22 cellular contexts compared by ENCODE assay signal in the genomic region with DNA sequence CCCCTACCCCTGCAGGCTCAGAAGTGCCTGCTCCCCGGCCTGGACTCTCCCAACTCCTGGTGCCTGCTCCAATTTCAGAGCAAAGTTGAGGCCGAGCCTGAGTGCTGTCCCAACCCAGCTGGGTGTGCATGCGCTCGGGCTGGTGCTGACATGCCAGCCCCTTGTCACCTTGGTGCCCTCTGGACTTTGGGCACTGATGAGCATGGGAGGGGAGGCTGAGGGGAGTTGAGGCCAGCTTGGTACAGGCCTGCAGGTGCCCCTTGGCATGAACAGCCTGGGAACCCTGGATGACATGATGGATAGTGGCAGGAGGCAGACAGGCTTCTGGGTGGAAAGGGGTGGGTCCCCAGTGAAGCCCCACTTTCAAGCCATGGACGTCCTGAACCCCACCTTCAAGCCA.
DNase-seq lines count a peak whose midpoint lies in the region; ATAC-seq and TF ChIP-seq lines count a peak whose summit lies in the region.
"Had no signal": no experiment of that assay in that cellular context is flagged by ENCODE, and none has a peak within 500 bp of the region (broad histone marks: within the 10 kb centered on the region; RNA-seq: fewer than 3 reads in every experiment).

No MANE protein-coding gene starts in this region.

- H3K27ac Mint-ChIP-seq in stimulated activated effector memory CD8-positive, alpha-beta T cell treated with anti-CD3 and anti-CD28 coated beads, Interleukin-12 subunit alpha, Interleukin-12 subunit beta, amount 100 ng/mL, for 72 hours: no peak overlapping the region
- H3K27ac Mint-ChIP-seq: CD14-positive monocyte; CD4-positive, alpha-beta T cell; CD8-positive, alpha-beta memory T cell; HFFc6 had no signal

- H2BK5ac ChIP-seq in neuronal stem cell (ENCODE audit: low read length): no peak overlapping the region

- H2AK5ac ChIP-seq in neuronal stem cell (ENCODE audit: low read depth, low read length): peak overlapping the region; percentile 68

- no peaks in the 10 kb centered on the region for H3K79me1 ChIP-seq in neuronal stem cell (ENCODE audit: low read depth, low read length)

- H3K36me3 ChIP-seq in right atrium auricular region (no peaks in the 10 kb centered on the region), neuronal stem cell (replicated peaks in 1 of 2; ENCODE audit: control insufficient read depth in 2 of 2, insufficient read depth in 2 of 2, low read length in 2 of 2) (no peaks in the 10 kb centered on the region), aorta (ENCODE audit: control insufficient read depth in 1 of 2, insufficient read depth in 2 of 2, low read length in 1 of 2) (no peaks in the 10 kb centered on the region)
- H3K36me3 ChIP-seq: BE2C; BLaER1 treated with 17β-estradiol and CSF1 and Interleukin-3, amounts not matched to agents 10 nM and 100 nM; HAP-1 had no signal

- H3K9me3 Mint-ChIP-seq in stimulated activated effector memory CD8-positive, alpha-beta T cell treated with anti-CD3 and anti-CD28 coated beads, Interleukin-12 subunit alpha, Interleukin-12 subunit beta, amount 100 ng/mL, for 72 hours: peaks cover 16% of the 10 kb centered on the region
- H3K9me3 Mint-ChIP-seq: HFFc6 had no signal

- H2BK12ac ChIP-seq in neuronal stem cell (ENCODE audit: low read length): peak overlapping the region; percentile 41

- H3K4me3 ChIP-seq in right atrium auricular region (no peak overlapping the region), neuronal stem cell (ENCODE audit: low read length in 2 of 2) (no peak overlapping the region), aorta (ENCODE audit: low read length in 2 of 2) (no peak overlapping the region)
- H3K4me3 ChIP-seq: BLaER1 treated with 17β-estradiol and CSF1 and Interleukin-3, amounts not matched to agents 10 nM and 100 nM; HAP-1 had no signal

- no peak overlapping the region for H3K4me3 Mint-ChIP-seq in stimulated activated effector memory CD8-positive, alpha-beta T cell treated with anti-CD3 and anti-CD28 coated beads, Interleukin-12 subunit alpha, Interleukin-12 subunit beta, amount 100 ng/mL, for 72 hours
- H3K4me3 Mint-ChIP-seq: CD14-positive monocyte; CD4-positive, alpha-beta T cell; CD8-positive, alpha-beta memory T cell; HFFc6 had no signal

- no peak overlapping the region for H2AFZ ChIP-seq in neuronal stem cell (ENCODE audit: low read length)

- no peak overlapping the region for H4K8ac ChIP-seq in neuronal stem cell (ENCODE audit: low read depth, low read length)

- no CpG with 5 or more reads among the region's 5 CpGs for WGBS in neuronal stem cell (ENCODE audit: extremely low coverage in 2 of 2, insufficient read length in 2 of 2, insufficient replicate concordance in 1 of 2), 2 donors
- WGBS in aorta, 2 donors: 61 to 65% methylated on average over 5 of the region's 5 CpGs

- no peak overlapping the region for H3K4ac ChIP-seq in neuronal stem cell (ENCODE audit: low read length)

- H3K27ac ChIP-seq in right atrium auricular region (no peak overlapping the region), neuronal stem cell (replicated peaks; ENCODE audit: low read length) (no peak overlapping the region), aorta (ENCODE audit: low read depth in 1 of 2, low read length in 2 of 2) (no peak overlapping the region)
- H3K27ac ChIP-seq: 22Rv1; BLaER1 treated with 17β-estradiol and CSF1 and Interleukin-3, amounts not matched to agents 10 nM and 100 nM had no signal

- intact Hi-C loops in Right ventricle myocardium superior (cut with DNase I): no loop called here
- intact Hi-C loops in aorta (cut with DNase I): no loop called here

- H3K18ac ChIP-seq in neuronal stem cell (ENCODE audit: low read length): peak overlapping the region; percentile 70

- no peak overlapping the region for H3K14ac ChIP-seq in neuronal stem cell (ENCODE audit: low read length)

- peak overlapping the region; percentile 95 for H2BK15ac ChIP-seq in neuronal stem cell (ENCODE audit: low read length)

- no peak for TF ChIP-seq CTCF in right atrium auricular region (IDR thresholded peaks at IDR 0.05)

- no peak overlapping the region for H3K9ac ChIP-seq in neuronal stem cell (ENCODE audit: low read depth, low read length, poor library complexity)
- H3K9ac ChIP-seq: BLaER1 treated with 17β-estradiol and CSF1 and Interleukin-3, amounts not matched to agents 10 nM and 100 nM had no signal

- H3K9me3 ChIP-seq in right atrium auricular region (no peaks in the 10 kb centered on the region), neuronal stem cell (replicated peaks in 1 of 2; ENCODE audit: control insufficient read depth in 2 of 2, insufficient read depth in 1 of 2, low read depth in 1 of 2, low read length in 2 of 2) (peaks cover 0 to 2% of the 10 kb centered on the region in 2 donors), aorta (ENCODE audit: control insufficient read depth, low read length) (no peaks in the 10 kb centered on the region)
- H3K9me3 ChIP-seq: BE2C; BLaER1 treated with 17β-estradiol and CSF1 and Interleukin-3, amounts not matched to agents 10 nM and 100 nM; HAP-1 had no signal

- no peak for ATAC-seq in Right ventricle myocardium superior (ENCODE audit: poor library complexity)
- ATAC-seq in stimulated activated effector memory CD8-positive, alpha-beta T cell treated with anti-CD3 and anti-CD28 coated beads, Interleukin-12 subunit alpha, Interleukin-12 subunit beta, amount 100 ng/mL, for 72 hours: peak; percentile 31
- ATAC-seq in aorta (ENCODE audit: low FRiP score): peak; percentile 22
- no peak for ATAC-seq in GM21619 (IDR thresholded peaks at IDR 0.05; ENCODE audit: unreplicated experiment)

- peak; percentile 13 for DNase-seq in Right ventricle myocardium superior
- DNase-seq in right atrium auricular region (ENCODE audit: low spot score): no peak
- no peak for DNase-seq in neuronal stem cell (ENCODE audit: low spot score)
- DNase-seq in stimulated activated effector memory CD8-positive, alpha-beta T cell treated with anti-CD3 and anti-CD28 coated beads, Interleukin-12 subunit alpha, Interleukin-12 subunit beta, amount 100 ng/mL, for 72 hours (ENCODE audit: low spot score in 2 of 2): no peak
- DNase-seq in aorta: no peak
- DNase-seq in T-helper 2 cell: no peak
- DNase-seq in KG1 (lab: John Stamatoyannopoulos, UW): no peak
- DNase-seq: AML-193; BE2C; CD4-positive, alpha-beta T cell; CD8-positive, alpha-beta memory T cell; DMS 273 treated with DMSO at 0.1 percent for 48 hours; DMS79; EL; GF-D8; GOT3; HFFc6 had no signal

- no peaks in the 10 kb centered on the region for H3K36me3 Mint-ChIP-seq in stimulated activated effector memory CD8-positive, alpha-beta T cell treated with anti-CD3 and anti-CD28 coated beads, Interleukin-12 subunit alpha, Interleukin-12 subunit beta, amount 100 ng/mL, for 72 hours
- H3K36me3 Mint-ChIP-seq: CD14-positive monocyte; CD8-positive, alpha-beta memory T cell had no signal

- peak overlapping the region; percentile 81 for H2BK120ac ChIP-seq in neuronal stem cell (ENCODE audit: low read depth, low read length)

- H3K27me3 ChIP-seq in right atrium auricular region (no peaks in the 10 kb centered on the region), neuronal stem cell (ENCODE audit: control insufficient read depth in 3 of 3, insufficient read depth in 3 of 3, low read depth in 1 of 3, low read length in 3 of 3) (no peaks in the 10 kb centered on the region), aorta (ENCODE audit: control insufficient read depth in 1 of 2, insufficient read depth in 2 of 2, low read length in 1 of 2) (no peaks in the 10 kb centered on the region)
- H3K27me3 ChIP-seq: BE2C; BLaER1 treated with 17β-estradiol and CSF1 and Interleukin-3, amounts not matched to agents 10 nM and 100 nM had no signal

- H4K91ac ChIP-seq in neuronal stem cell (ENCODE audit: low read depth, low read length, poor library complexity): no peak overlapping the region

- H3K4me1 ChIP-seq in right atrium auricular region (no peaks in the 10 kb centered on the region), neuronal stem cell (ENCODE audit: control insufficient read depth in 2 of 2, insufficient read depth in 1 of 2, low read depth in 1 of 2, low read length in 2 of 2) (no peaks in the 10 kb centered on the region), aorta (ENCODE audit: control insufficient read depth in 1 of 2, insufficient read depth in 2 of 2, low read length in 2 of 2) (no peaks in the 10 kb centered on the region)
- H3K4me1 ChIP-seq: BE2C; BLaER1 treated with 17β-estradiol and CSF1 and Interleukin-3, amounts not matched to agents 10 nM and 100 nM; HAP-1 had no signal

- H3K4me2 ChIP-seq in neuronal stem cell (ENCODE audit: insufficient read depth, low read length, poor library complexity, severe bottlenecking): no peak overlapping the region
- H3K4me2 ChIP-seq: BLaER1 treated with 17β-estradiol and CSF1 and Interleukin-3, amounts not matched to agents 10 nM and 100 nM had no signal

- no peaks in the 10 kb centered on the region for H3K4me1 Mint-ChIP-seq in stimulated activated effector memory CD8-positive, alpha-beta T cell treated with anti-CD3 and anti-CD28 coated beads, Interleukin-12 subunit alpha, Interleukin-12 subunit beta, amount 100 ng/mL, for 72 hours
- H3K4me1 Mint-ChIP-seq: CD14-positive monocyte; CD8-positive, alpha-beta memory T cell had no signal

- H3K23ac ChIP-seq in neuronal stem cell (ENCODE audit: low read depth, low read length, poor library complexity): peak overlapping the region; percentile 17

Comparison
In these comparisons a context has a peak if more than half of its experiments do, and no peak if none do; other contexts are left out.
1. ATAC-seq: peak in stimulated activated effector memory CD8-positive, alpha-beta T cell treated with anti-CD3 and anti-CD28 coated beads, Interleukin-12 subunit alpha, Interleukin-12 subunit beta, amount 100 ng/mL, for 72 hours (single experiment) and aorta (single experiment); none in Right ventricle myocardium superior (single experiment) and GM21619 (single experiment).